Comparison of ENCODE assay signal across 17 cellular contexts in the genomic region with DNA sequence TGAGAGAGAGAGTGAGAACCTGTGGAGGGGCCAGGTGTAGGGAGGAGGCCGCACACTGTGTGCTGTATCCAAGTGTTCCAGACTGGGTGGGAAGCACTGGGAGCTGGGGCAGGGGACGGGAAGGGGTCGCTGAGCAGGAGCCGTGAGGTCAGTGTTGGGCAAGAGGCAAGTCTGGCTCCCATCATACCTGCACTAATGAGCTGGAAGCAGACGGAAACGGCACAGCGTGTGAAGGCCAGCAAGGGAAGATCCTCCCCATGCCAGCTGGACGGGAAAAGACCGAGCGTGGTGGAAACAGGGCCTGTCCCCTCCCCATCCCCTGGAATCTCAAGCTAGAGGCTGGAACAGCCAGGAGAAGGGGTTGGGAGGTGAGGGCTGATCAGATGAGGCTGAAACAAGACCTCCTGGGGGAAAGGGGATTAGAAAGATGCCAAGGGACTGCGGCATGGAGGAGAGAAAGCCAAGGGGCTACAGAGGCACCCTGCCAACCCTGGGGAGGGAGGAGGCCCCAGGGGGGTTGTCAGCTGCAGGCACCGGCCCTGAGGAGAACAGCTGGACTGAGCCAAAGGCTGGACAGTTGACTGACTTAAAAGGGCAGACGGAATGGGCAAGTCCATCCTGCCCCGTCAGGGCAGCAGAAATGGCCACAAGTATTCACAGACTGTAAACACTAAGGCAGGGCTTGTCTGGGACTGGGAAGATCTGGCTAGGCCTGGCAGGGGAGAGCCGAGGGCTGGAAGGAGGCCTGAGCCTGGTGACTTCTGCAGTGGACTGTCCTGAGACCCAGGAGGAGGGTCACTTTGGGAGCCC. TPM values are rescaled to one million over a fixed set of nuclear protein-coding genes. Genes with fewer than 3 reads are reported as not detected.
DNase-seq lines count a peak whose midpoint lies in the region; ATAC-seq and TF ChIP-seq lines count a peak whose summit lies in the region.
"Had no signal": no experiment of that assay in that cellular context is flagged by ENCODE, and none has a peak within 500 bp of the region (broad histone marks: within the 10 kb centered on the region; RNA-seq: fewer than 3 reads in every experiment).

No MANE protein-coding gene starts in this region.

- H3K27ac Mint-ChIP-seq in stimulated activated naive CD8-positive, alpha-beta T cell treated with anti-CD3 and anti-CD28 coated beads, Interleukin-15, amount 100 ng/mL, for 72 hours, result peak overlapping the region; percentile 64 to 72
- H3K27ac Mint-ChIP-seq in neural progenitor cell, result peak overlapping the region; percentile 78
- H3K27ac Mint-ChIP-seq in activated T-cell treated with anti-CD3 and anti-CD28 coated beads, Interleukin-2, amount 50 U/mL, for 72 hours, result no peak overlapping the region
- H3K27ac Mint-ChIP-seq: activated T-helper 2 cell treated with anti-CD3 and anti-CD28 coated beads, Interferon-gamma antibody, Interleukin-2, Interleukin-4, amounts not matched to agents 10 μg/mL and 5 μg/mL and 100 μg/mL, durations not matched to agents 14 hours and 24 hours and 36 hours; mesothelial cell of epicardium had no signal

- H3K4me2 ChIP-seq in neural progenitor cell, result peak overlapping the region; percentile 35
- H3K4me2 ChIP-seq: KMS-11 had no signal

- peaks cover 8% of the 10 kb centered on the region for H3K4me1 Mint-ChIP-seq in stimulated activated naive CD8-positive, alpha-beta T cell treated with anti-CD3 and anti-CD28 coated beads, Interleukin-15, amount 100 ng/mL, for 72 hours
- H3K4me1 Mint-ChIP-seq in neural progenitor cell, result peaks cover 31% of the 10 kb centered on the region
- no peaks in the 10 kb centered on the region for H3K4me1 Mint-ChIP-seq in activated T-cell treated with anti-CD3 and anti-CD28 coated beads, Interleukin-2, amount 50 U/mL, for 72 hours (ENCODE audit: low read depth)

- DNase-seq in stimulated activated naive CD8-positive, alpha-beta T cell treated with anti-CD3 and anti-CD28 coated beads, Interleukin-15, amount 100 ng/mL, for 72 hours, result no peak
- no peak for DNase-seq in stimulated activated naive CD8-positive, alpha-beta T cell treated with anti-CD3 and anti-CD28 coated beads, Interleukin-15, Interleukin-2, amounts not matched to agents 100 U/mL and 50 U/mL, for 24 hours
- DNase-seq in right atrium auricular region (ENCODE audit: low spot score), result no peak
- peak; percentile 27 for DNase-seq in neural progenitor cell (ENCODE audit: low spot score)
- no peak for DNase-seq in NCI-H510A treated with DMSO at 0.1 percent for 48 hours (lab: John Stamatoyannopoulos, UW)
- no peak for DNase-seq in activated T-cell treated with anti-CD3 and anti-CD28 coated beads, Interleukin-2, amount 50 U/mL, for 72 hours
- DNase-seq: CD8-positive, alpha-beta memory T cell; foreskin melanocyte; NCI-H1105; NCI-H2107; NCI-H748 treated with DMSO at 0.1 percent for 48 hours had no signal

- no peaks in the 10 kb centered on the region for H3K27me3 ChIP-seq in right atrium auricular region
- no peaks in the 10 kb centered on the region for H3K27me3 ChIP-seq in neural progenitor cell
- H3K27me3 ChIP-seq: Peyer's patch had no signal

- H3K36me3 Mint-ChIP-seq in neural progenitor cell, result no peaks in the 10 kb centered on the region
- no peaks in the 10 kb centered on the region for H3K36me3 Mint-ChIP-seq in activated T-cell treated with anti-CD3 and anti-CD28 coated beads, Interleukin-2, amount 50 U/mL, for 72 hours (ENCODE audit: insufficient read depth in 2 of 2)
- H3K36me3 Mint-ChIP-seq: CD8-positive, alpha-beta memory T cell; mesothelial cell of epicardium had no signal

- H2AFZ ChIP-seq in neural progenitor cell (replicated peaks), result no peak overlapping the region

- peaks cover 0 to 3% of the 10 kb centered on the region in 2 donors for H3K4me1 ChIP-seq in right atrium auricular region
- peaks cover 18% of the 10 kb centered on the region for H3K4me1 ChIP-seq in neural progenitor cell

- H3K27ac ChIP-seq in right atrium auricular region, result peak overlapping the region; percentile 11 to 23
- H3K27ac ChIP-seq in neural progenitor cell, result no peak overlapping the region
- H3K27ac ChIP-seq: KMS-11, Peyer's patch had no signal

- H3K36me3 ChIP-seq in right atrium auricular region (no peaks in the 10 kb centered on the region), neural progenitor cell (no peaks in the 10 kb centered on the region)
- H3K36me3 ChIP-seq: Peyer's patch had no signal

- H3K27me3 Mint-ChIP-seq in stimulated activated naive CD8-positive, alpha-beta T cell treated with anti-CD3 and anti-CD28 coated beads, Interleukin-15, amount 100 ng/mL, for 72 hours, result peaks cover 5% of the 10 kb centered on the region
- peaks cover 7% of the 10 kb centered on the region for H3K27me3 Mint-ChIP-seq in neural progenitor cell (ENCODE audit: insufficient read depth, low read depth)
- H3K27me3 Mint-ChIP-seq in activated T-cell treated with anti-CD3 and anti-CD28 coated beads, Interleukin-2, amount 50 U/mL, for 72 hours (ENCODE audit: low read depth), result no peaks in the 10 kb centered on the region

- H3K4me3 Mint-ChIP-seq in stimulated activated naive CD8-positive, alpha-beta T cell treated with anti-CD3 and anti-CD28 coated beads, Interleukin-15, amount 100 ng/mL, for 72 hours, result no peak overlapping the region
- no peak overlapping the region for H3K4me3 Mint-ChIP-seq in neural progenitor cell
- H3K4me3 Mint-ChIP-seq in activated T-cell treated with anti-CD3 and anti-CD28 coated beads, Interleukin-2, amount 50 U/mL, for 72 hours, result no peak overlapping the region
- H3K4me3 Mint-ChIP-seq: CD8-positive, alpha-beta memory T cell; mesothelial cell of epicardium had no signal

- ATAC-seq in stimulated activated naive CD8-positive, alpha-beta T cell treated with anti-CD3 and anti-CD28 coated beads, Interleukin-15, amount 100 ng/mL, for 72 hours, result no peak
- ATAC-seq in stimulated activated naive CD8-positive, alpha-beta T cell treated with anti-CD3 and anti-CD28 coated beads, Interleukin-15, Interleukin-2, amounts not matched to agents 100 U/mL and 50 U/mL, for 24 hours, result no peak
- no peak for ATAC-seq in GM18873 (IDR thresholded peaks at IDR 0.05; ENCODE audit: low FRiP score, unreplicated experiment)
- no peak for ATAC-seq in activated T-cell treated with anti-CD3 and anti-CD28 coated beads, Interleukin-2, amount 50 U/mL, for 72 hours (replicated peaks in 1 of 2)
- no peak for ATAC-seq in HG03442 (IDR thresholded peaks at IDR 0.05; ENCODE audit: unreplicated experiment)

- H3K9ac ChIP-seq in neural progenitor cell, result no peak overlapping the region
- H3K9ac ChIP-seq: KMS-11 had no signal

- H4K20me1 ChIP-seq in neural progenitor cell (ENCODE audit: low read depth), result no peaks in the 10 kb centered on the region

- H3K9me3 Mint-ChIP-seq in stimulated activated naive CD8-positive, alpha-beta T cell treated with anti-CD3 and anti-CD28 coated beads, Interleukin-15, amount 100 ng/mL, for 72 hours, result no peaks in the 10 kb centered on the region
- H3K9me3 Mint-ChIP-seq in neural progenitor cell, result no peaks in the 10 kb centered on the region
- no peaks in the 10 kb centered on the region for H3K9me3 Mint-ChIP-seq in activated T-cell treated with anti-CD3 and anti-CD28 coated beads, Interleukin-2, amount 50 U/mL, for 72 hours
- H3K9me3 Mint-ChIP-seq: activated T-helper 2 cell treated with anti-CD3 and anti-CD28 coated beads, Interferon-gamma antibody, Interleukin-2, Interleukin-4, amounts not matched to agents 10 μg/mL and 5 μg/mL and 100 μg/mL, durations not matched to agents 14 hours and 24 hours and 36 hours; CD8-positive, alpha-beta memory T cell; mesothelial cell of epicardium had no signal

- H3K79me2 ChIP-seq in neural progenitor cell (ENCODE audit: low read depth), result no peaks in the 10 kb centered on the region

- no peaks in the 10 kb centered on the region for H3F3A ChIP-seq in neural progenitor cell (ENCODE audit: low read depth)

- no peak for TF ChIP-seq CTCF in right atrium auricular region (IDR thresholded peaks at IDR 0.05)
- no peak for TF ChIP-seq CTCF in neural progenitor cell (IDR thresholded peaks at IDR 0.05)

- H3K9me3 ChIP-seq in right atrium auricular region (no peaks in the 10 kb centered on the region), neural progenitor cell (ENCODE audit: low read depth) (no peaks in the 10 kb centered on the region)
- H3K9me3 ChIP-seq: Peyer's patch had no signal

- H3K4me3 ChIP-seq in right atrium auricular region, result no peak overlapping the region
- H3K4me3 ChIP-seq in neural progenitor cell, result no peak overlapping the region
- H3K4me3 ChIP-seq: Peyer's patch had no signal

RNA-seq across cellular contexts. Expression of a gene that starts 19.0 kb away (rescaled TPM):
- 100 to 1,000 TPM in 1 of 2 donors, 10 to 100 TPM in 1; 32.1 to 102 TPM for total RNA-seq in right atrium auricular region
- total RNA-seq in neural progenitor cell (ENCODE audit: low replicate concordance), result 0.43 and 0.84 TPM in 2 replicates
- total RNA-seq in activated T-cell treated with anti-CD3 and anti-CD28 coated beads, Interleukin-2, amount 50 U/mL, for 72 hours, result under 1 TPM; 0.25 to 0.84 TPM

Comparison
In these comparisons a context has a peak if more than half of its experiments do, and no peak if none do; other contexts are left out.
1. RNA of a gene that starts 19.0 kb away (total RNA-seq): 32.1 to 102 TPM in right atrium auricular region; 0.25 to 0.84 TPM in activated T-cell treated with anti-CD3 and anti-CD28 coated beads, Interleukin-2, amount 50 U/mL, for 72 hours and 0.43 to 0.84 TPM in neural progenitor cell; every median in the first group is over 10 times any median in the second.